ENCODE assay signal across 13 cellular contexts in the genomic region with DNA sequence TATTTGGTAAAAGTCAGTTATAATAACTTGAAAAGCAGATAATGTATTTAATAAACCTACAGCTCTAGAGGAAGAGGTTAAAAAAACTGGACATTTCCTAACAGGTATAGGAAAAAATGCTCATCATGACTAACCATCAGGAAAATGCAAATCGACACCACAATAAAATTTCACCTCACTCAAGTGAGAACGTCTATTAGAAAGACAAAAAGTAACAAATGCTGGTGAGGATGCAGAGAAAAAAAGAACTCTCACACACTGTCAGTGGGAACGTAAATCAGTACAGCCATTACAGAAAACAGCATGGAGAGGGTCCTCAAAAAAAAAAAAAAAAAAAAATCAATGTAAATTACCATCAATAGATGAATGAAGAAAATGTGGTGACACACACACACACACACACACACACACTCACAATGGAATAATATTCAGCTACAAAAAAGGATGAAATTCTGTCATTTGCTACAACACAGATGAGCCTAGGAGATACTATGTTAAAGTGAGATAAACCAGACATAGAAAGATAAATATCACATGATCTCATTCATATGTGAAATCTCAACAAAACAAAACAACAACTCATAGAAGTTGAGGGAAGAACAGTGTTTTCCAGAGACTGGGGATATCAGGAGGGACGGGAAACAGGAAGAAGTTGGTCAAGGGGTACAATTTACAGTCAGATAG. TPM values are rescaled to one million over a fixed set of nuclear protein-coding genes. Genes with fewer than 3 reads are reported as not detected.
DNase-seq lines count a peak whose midpoint lies in the region; ATAC-seq and TF ChIP-seq lines count a peak whose summit lies in the region.
"Had no signal": no experiment of that assay in that cellular context is flagged by ENCODE, and none has a peak within 500 bp of the region (broad histone marks: within the 10 kb centered on the region; RNA-seq: fewer than 3 reads in every experiment).

No MANE protein-coding gene starts in this region.

- H3K36me3 ChIP-seq in OCI-LY7 (ENCODE audit: insufficient read depth, low read length) (peaks cover 58% of the 10 kb centered on the region), endocrine pancreas (ENCODE audit: control insufficient read depth, insufficient read depth, low read length) (no peaks in the 10 kb centered on the region), smooth muscle cell (ENCODE audit: low read depth) (no peaks in the 10 kb centered on the region)

- no peak for ATAC-seq in activated T-cell treated with anti-CD3 and anti-CD28 coated beads, Interleukin-2, amount 50 U/mL, for 4 hours
- ATAC-seq in GM18867 (IDR thresholded peaks at IDR 0.05; ENCODE audit: unreplicated experiment): no peak
- ATAC-seq in GM18907 (IDR thresholded peaks at IDR 0.05; ENCODE audit: unreplicated experiment): no peak

- H3K4me2 ChIP-seq in OCI-LY7 (ENCODE audit: low read length) (peak overlapping the region; percentile 23), smooth muscle cell (peak overlapping the region; percentile 29)

- H3K4me3 Mint-ChIP-seq in activated T-cell treated with anti-CD3 and anti-CD28 coated beads, Interleukin-2, amount 50 U/mL, for 4 hours: peak overlapping the region; percentile 8
- H3K4me3 Mint-ChIP-seq: type B pancreatic cell had no signal

- peaks cover 100% of the 10 kb centered on the region for H3K79me2 ChIP-seq in OCI-LY7 (ENCODE audit: insufficient read depth, low read depth, low read length)
- H3K79me2 ChIP-seq in smooth muscle cell (ENCODE audit: low read depth): peaks cover 100% of the 10 kb centered on the region

- CTCF ChIA-PET in OCI-LY7 (lab: Charles Lee; ENCODE audit: unreplicated experiment): no interaction called here

- WGBS in smooth muscle cell (ENCODE audit: low lambda C conversion rate): 61% methylated on average over 4 of the region's 4 CpGs

- H3K27ac ChIP-seq in OCI-LY7 (ENCODE audit: low read depth, low read length, poor library complexity, severe bottlenecking) (no peak overlapping the region), smooth muscle cell (ENCODE audit: low read depth) (peak overlapping the region; percentile 62)

- H3K9ac ChIP-seq in endocrine pancreas (ENCODE audit: control insufficient read depth, insufficient read depth, low read length): no peak overlapping the region
- H3K9ac ChIP-seq in smooth muscle cell (ENCODE audit: low read depth): no peak overlapping the region

- H3K27me3 Mint-ChIP-seq in activated T-cell treated with anti-CD3 and anti-CD28 coated beads, Interleukin-2, amount 50 U/mL, for 4 hours (ENCODE audit: low read depth): no peaks in the 10 kb centered on the region
- H3K27me3 Mint-ChIP-seq: type B pancreatic cell had no signal

- intact Hi-C loops in OCI-LY7 (cut with micrococcal nuclease; ENCODE audit: unreplicated experiment): no loop called here

- H3K4me1 Mint-ChIP-seq in activated T-cell treated with anti-CD3 and anti-CD28 coated beads, Interleukin-2, amount 50 U/mL, for 4 hours (ENCODE audit: low read depth): peaks cover 82% of the 10 kb centered on the region

- no peaks in the 10 kb centered on the region for H3K9me3 Mint-ChIP-seq in activated T-cell treated with anti-CD3 and anti-CD28 coated beads, Interleukin-2, amount 50 U/mL, for 4 hours
- H3K9me3 Mint-ChIP-seq: type B pancreatic cell had no signal

- POLR2A ChIA-PET in OCI-LY7 (lab: Charles Lee): no interaction called here

- BruUV-seq in OCI-LY7 (replicated peaks; lab: Mats Ljungman, UMichigan): no TSS peak

- H3K4me1 ChIP-seq in OCI-LY7 (ENCODE audit: insufficient read depth, low read length, poor library complexity, severe bottlenecking) (peaks cover 34% of the 10 kb centered on the region), endocrine pancreas (ENCODE audit: control insufficient read depth, insufficient read depth, low read length) (peaks cover 40% of the 10 kb centered on the region), smooth muscle cell (ENCODE audit: low read depth) (peaks cover 29% of the 10 kb centered on the region)

- H3K4me3 ChIP-seq in OCI-LY7 (ENCODE audit: low read depth, low read length, poor library complexity, severe bottlenecking): no peak overlapping the region
- H3K4me3 ChIP-seq in endocrine pancreas (ENCODE audit: control insufficient read depth, insufficient read depth, low read length): peak overlapping the region; percentile 4
- no peak overlapping the region for H3K4me3 ChIP-seq in smooth muscle cell

- H3K27me3 ChIP-seq in endocrine pancreas (ENCODE audit: control insufficient read depth, insufficient read depth, low read length) (no peaks in the 10 kb centered on the region), smooth muscle cell (ENCODE audit: low read depth) (no peaks in the 10 kb centered on the region)

- H3K9me3 ChIP-seq in OCI-LY7 (ENCODE audit: low read length): no peaks in the 10 kb centered on the region
- no peaks in the 10 kb centered on the region for H3K9me3 ChIP-seq in endocrine pancreas (ENCODE audit: control insufficient read depth, low read length)
- H3K9me3 ChIP-seq in smooth muscle cell (replicated peaks; ENCODE audit: low read depth): no peaks in the 10 kb centered on the region

- no peaks in the 10 kb centered on the region for H3K9me2 ChIP-seq in OCI-LY7 (ENCODE audit: insufficient read depth, low read length)

- H3K36me3 Mint-ChIP-seq in activated T-cell treated with anti-CD3 and anti-CD28 coated beads, Interleukin-2, amount 50 U/mL, for 4 hours (ENCODE audit: insufficient read depth): peaks cover 17% of the 10 kb centered on the region

- no peak for TF ChIP-seq CTCF in OCI-LY7 (conservative IDR thresholded peaks at IDR 0.05; ENCODE audit: low read length)
- no peak for TF ChIP-seq CTCF in smooth muscle cell (IDR thresholded peaks at IDR 0.05; ENCODE audit: borderline replicate concordance, insufficient read depth, poor library complexity, severe bottlenecking)

- H4K20me1 ChIP-seq in OCI-LY7 (ENCODE audit: insufficient read depth, low read length) (peaks cover 48% of the 10 kb centered on the region), smooth muscle cell (ENCODE audit: low read depth) (peaks cover 100% of the 10 kb centered on the region)

- H3F3A ChIP-seq in smooth muscle cell (ENCODE audit: low read depth): peaks cover 8% of the 10 kb centered on the region

- no peak overlapping the region for H2AFZ ChIP-seq in OCI-LY7 (ENCODE audit: low read length)
- H2AFZ ChIP-seq in smooth muscle cell (ENCODE audit: low read depth): no peak overlapping the region

- DNase-seq in activated T-cell treated with anti-CD3 and anti-CD28 coated beads, Interleukin-2, amount 50 U/mL, for 4 hours: no peak
- DNase-seq in activated T-cell treated with anti-CD3 and anti-CD28 coated beads for 4 hours (no peak), OCI-LY7 (ENCODE audit: low spot score) (no peak), smooth muscle cell (lab: John Stamatoyannopoulos, UW; ENCODE audit: unreplicated experiment) (no peak), HUDEP-2 (lab: John Stamatoyannopoulos, UW; ENCODE audit: unreplicated experiment in 76 of 76) (no peak)
- DNase-seq: DMS153, islet precursor cell, KBM-7, NCI-H1436 had no signal

RNA-seq across cellular contexts. Expression of a gene that starts 20.1 kb away (rescaled TPM):
- total RNA-seq in activated T-cell treated with anti-CD3 and anti-CD28 coated beads, Interleukin-2, amount 50 U/mL, for 4 hours: 10 to 100 TPM; 44.9 to 53.5 (median 46.0) TPM
- 48.8 and 62.3 TPM in 2 replicates for total RNA-seq in OCI-LY7 (2014; rRNA removed; shearing (Covaris generic))
- total RNA-seq in OCI-LY7 (2022) (40.9 and 42.1 TPM in 2 replicates), smooth muscle cell (52.1 TPM in 2 replicates)
- 16.3 and 19.4 TPM in 2 replicates for polyA plus RNA-seq in smooth muscle cell
